Comparison of ENCODE assay signal across 27 cellular contexts in the genomic region with DNA sequence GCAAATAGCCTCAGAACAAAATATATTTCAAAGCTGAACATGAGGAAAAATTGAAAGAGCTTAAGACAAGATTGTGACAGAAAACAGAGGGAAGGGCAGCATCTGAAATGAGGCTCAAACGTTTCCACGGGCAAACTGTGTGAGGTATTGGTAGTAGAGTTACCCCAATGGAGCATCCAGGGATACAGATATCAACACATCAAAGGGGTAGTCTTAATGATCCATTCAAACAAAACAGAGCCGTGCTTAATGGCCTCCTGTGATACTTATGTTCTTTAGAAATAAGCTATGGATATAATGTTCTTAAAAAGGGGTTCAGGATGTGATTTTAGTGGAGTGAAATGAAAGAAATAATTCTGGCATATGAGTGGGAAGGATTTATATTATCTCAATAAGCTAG.
"Had no signal": no experiment of that assay in that cellular context is flagged by ENCODE, and none has a peak within 500 bp of the region (broad histone marks: within the 10 kb centered on the region; RNA-seq: fewer than 3 reads in every experiment).

No MANE protein-coding gene starts in this region.

- H3K36me3 Mint-ChIP-seq: immature natural killer cell; naive B cell; natural killer cell treated with Interleukin-12 subunit alpha and Interleukin-12 subunit beta and Interleukin-15 and Interleukin-18, amount 100 ng/mL, for 72 hours; neural progenitor cell; stimulated activated memory B cell treated with anti-CD40 and anti-IgM and Interleukin-4, amounts not matched to agents 10 μg/mL and 1 μg/mL and 100 μg/mL, for 72 hours had no signal

- H3K27me3 ChIP-seq: esophagus muscularis mucosa, foreskin keratinocyte, gastroesophageal sphincter, heart left ventricle, hepatocyte, neural progenitor cell, right atrium auricular region, sigmoid colon, suprapubic skin, transverse colon had no signal

- H3K4me1 ChIP-seq: esophagus muscularis mucosa, foreskin keratinocyte, gastroesophageal sphincter, heart left ventricle, lower lobe of right lung, parathyroid adenoma, prostate gland, right atrium auricular region, sigmoid colon, suprapubic skin, transverse colon had no signal

- DNase-seq: dermis blood vessel endothelial cell; effector memory CD4-positive, alpha-beta T cell; foreskin keratinocyte; heart left ventricle; immature natural killer cell; kidney glomerular epithelial cell; left colon; left ventricle myocardium superior; lower lobe of right lung; mucosa of descending colon; naive B cell; sigmoid colon; stimulated activated CD4-positive, alpha-beta T cell treated with anti-CD3 and anti-CD28 coated beads, Interleukin-2, amount 100 ng/mL, for 24 hours; stimulated activated CD4-positive, alpha-beta T cell treated with anti-CD3 and anti-CD28 coated beads, Interleukin-4, amount 100 ng/mL, for 4 hours; transverse colon had no signal

- H3K27me3 Mint-ChIP-seq: naive B cell; natural killer cell treated with Interleukin-12 subunit alpha and Interleukin-12 subunit beta and Interleukin-15 and Interleukin-18, amount 100 ng/mL, for 72 hours; stimulated activated memory B cell treated with anti-CD40 and anti-IgM and Interleukin-4, amounts not matched to agents 10 μg/mL and 1 μg/mL and 100 μg/mL, for 72 hours; stimulated activated naive CD8-positive, alpha-beta T cell treated with anti-CD3 and anti-CD28 coated beads, Interleukin-15, Interleukin-2, amounts not matched to agents 100 ng/mL and 50 ng/mL, for 24 hours had no signal

- H3K27ac ChIP-seq: coronary artery, esophagus muscularis mucosa, foreskin keratinocyte, gastroesophageal sphincter, heart left ventricle, hepatocyte, lower lobe of right lung, neural progenitor cell, parathyroid adenoma, prostate gland, right atrium auricular region, sigmoid colon, suprapubic skin, transverse colon had no signal

- H3K4me3 ChIP-seq: coronary artery, esophagus muscularis mucosa, gastroesophageal sphincter, heart left ventricle, hepatocyte, lower lobe of right lung, mucosa of descending colon, neural progenitor cell, prostate gland, right atrium auricular region, sigmoid colon, suprapubic skin, transverse colon had no signal

- H3K4me1 Mint-ChIP-seq: immature natural killer cell; naive B cell; neural progenitor cell; stimulated activated memory B cell treated with anti-CD40 and anti-IgM and Interleukin-4, amounts not matched to agents 10 μg/mL and 1 μg/mL and 100 μg/mL, for 72 hours had no signal

- H3K9me3 ChIP-seq: esophagus muscularis mucosa, gastroesophageal sphincter, lower lobe of right lung, mucosa of descending colon, prostate gland, right atrium auricular region, sigmoid colon, suprapubic skin, transverse colon had no signal

- H3K4me3 Mint-ChIP-seq: immature natural killer cell; naive B cell; natural killer cell treated with Interleukin-12 subunit alpha and Interleukin-12 subunit beta and Interleukin-15 and Interleukin-18, amount 100 ng/mL, for 72 hours; neural progenitor cell; stimulated activated memory B cell treated with anti-CD40 and anti-IgM and Interleukin-4, amounts not matched to agents 10 μg/mL and 1 μg/mL and 100 μg/mL, for 72 hours; stimulated activated naive CD8-positive, alpha-beta T cell treated with anti-CD3 and anti-CD28 coated beads, Interleukin-15, Interleukin-2, amounts not matched to agents 100 ng/mL and 50 ng/mL, for 24 hours had no signal

- H3K27ac Mint-ChIP-seq: immature natural killer cell; naive B cell; natural killer cell treated with Interleukin-12 subunit alpha and Interleukin-12 subunit beta and Interleukin-15 and Interleukin-18, amount 100 ng/mL, for 72 hours; neural progenitor cell; stimulated activated memory B cell treated with anti-CD40 and anti-IgM and Interleukin-4, amounts not matched to agents 10 μg/mL and 1 μg/mL and 100 μg/mL, for 72 hours; stimulated activated naive CD8-positive, alpha-beta T cell treated with anti-CD3 and anti-CD28 coated beads, Interleukin-15, Interleukin-2, amounts not matched to agents 100 ng/mL and 50 ng/mL, for 24 hours had no signal

- H3K36me3 ChIP-seq: esophagus muscularis mucosa, gastroesophageal sphincter, heart left ventricle, lower lobe of right lung, neural progenitor cell, prostate gland, right atrium auricular region, sigmoid colon, suprapubic skin, transverse colon had no signal

- ATAC-seq: foreskin keratinocyte; gastroesophageal sphincter; heart left ventricle; left colon; left ventricle myocardium superior; lower lobe of right lung; mucosa of descending colon; natural killer cell treated with Interleukin-12 subunit alpha and Interleukin-12 subunit beta and Interleukin-15 and Interleukin-18, amount 100 ng/mL, for 72 hours; stimulated activated memory B cell treated with anti-CD40 and anti-IgM and Interleukin-4, amounts not matched to agents 10 μg/mL and 1 μg/mL and 100 μg/mL, for 72 hours had no signal

- H3K9me3 Mint-ChIP-seq: neural progenitor cell had no signal
